1 cellular context compared by ENCODE assay signal in genomic region chr16:53209489-53209888, GRCh38.
TF ChIP-seq lines count a peak whose summit lies in the region.

No MANE protein-coding gene starts in this region.

TF ChIP-seq in K562, 482 proteins besides CTCF, POLR2A, EP300 and RAD21 (continued from another document):
- TF ChIP-seq PATZ1 (CRISPR knock-in tag; IDR thresholded peaks at IDR 0.05; ENCODE audit: borderline replicate concordance) (no peak), ZNF586 (CRISPR knock-in tag; conservative IDR thresholded peaks at IDR 0.05) (no peak), GATAD2B (IDR thresholded peaks at IDR 0.05; ENCODE audit: borderline replicate concordance) (no peak), ZNF512 (tag; IDR thresholded peaks at IDR 0.05) (no peak), RFX5 (IDR thresholded peaks at IDR 0.05; ENCODE audit: low read depth, low read length) (no peak), HDAC2 (IDR thresholded peaks at IDR 0.05) (no peak), ZNF780A (CRISPR knock-in tag; IDR thresholded peaks at IDR 0.05) (no peak), HNRNPH1 (optimal IDR thresholded peaks at IDR 0.05; ENCODE audit: low read depth, low read length) (no peak)
